Comparison of ENCODE assay signal across 8 cellular contexts in the genomic region with DNA sequence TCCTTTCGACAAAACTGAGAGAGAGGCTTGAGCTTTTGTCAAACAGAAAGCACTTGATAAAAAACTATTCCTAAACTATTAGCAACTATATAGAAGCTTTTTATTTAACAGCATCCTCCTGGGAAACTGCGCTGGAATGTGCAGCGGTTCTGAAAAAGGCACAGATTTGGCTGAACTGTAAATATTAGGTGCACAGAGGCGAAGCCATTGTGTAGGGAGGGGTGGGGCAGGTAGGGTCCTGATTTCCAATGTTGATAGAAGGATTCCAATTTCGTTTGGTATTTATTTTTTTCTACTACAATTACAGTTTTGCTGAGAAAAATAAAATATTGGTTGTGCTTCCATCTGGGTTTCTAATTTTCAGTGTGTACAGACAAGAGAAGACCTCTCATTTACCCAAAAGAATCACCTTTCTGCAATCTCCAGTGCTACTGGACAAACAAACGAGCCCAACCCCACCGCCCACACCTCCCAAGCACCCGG. TPM values are rescaled to one million over a fixed set of nuclear protein-coding genes. Genes with fewer than 3 reads are reported as not detected.
DNase-seq lines count a peak whose midpoint lies in the region; ATAC-seq and TF ChIP-seq lines count a peak whose summit lies in the region.

No MANE protein-coding gene starts in this region.

- ATAC-seq in activated B cell treated with CpG ODN at 0.5 μM for 24 hours (ENCODE audit: low read depth) = no peak
- ATAC-seq in right cardiac atrium = no peak
- no peak for ATAC-seq in GM18867 (IDR thresholded peaks at IDR 0.05; ENCODE audit: unreplicated experiment)
- ATAC-seq in GM21825 (IDR thresholded peaks at IDR 0.05; ENCODE audit: unreplicated experiment) = no peak

- H3K27me3 ChIP-seq in H7 (ENCODE audit: control insufficient read depth, insufficient read depth, low read length) (peaks cover 2% of the 10 kb centered on the region), right cardiac atrium (ENCODE audit: control insufficient read depth, insufficient read depth) (no peaks in the 10 kb centered on the region), skeletal muscle tissue (ENCODE audit: control insufficient read depth in 3 of 3, insufficient read depth in 3 of 3, low read length in 3 of 3) (no peaks in the 10 kb centered on the region)

- H3K27ac Mint-ChIP-seq in activated B cell treated with CpG ODN at 0.5 μM for 24 hours = no peak overlapping the region

- intact Hi-C loops in activated B cell treated with CpG ODN at 0.5 μM for 24 hours (cut with micrococcal nuclease) (no loop called here), right cardiac atrium (cut with DNase I) (no loop called here)

- H3K27me3 Mint-ChIP-seq in activated B cell treated with CpG ODN at 0.5 μM for 24 hours = peaks cover 37% of the 10 kb centered on the region

- H3K4me3 ChIP-seq in H7 (ENCODE audit: insufficient read depth, low read depth, low read length) (peak overlapping the region; percentile 87), right cardiac atrium (ENCODE audit: low read length) (peak overlapping the region; percentile 83), skeletal muscle tissue (ENCODE audit: low read length in 3 of 3) (peak overlapping the region; percentile 70 to 73 (median 71))

- H3K9me3 Mint-ChIP-seq in activated B cell treated with CpG ODN at 0.5 μM for 24 hours = no peaks in the 10 kb centered on the region

- WGBS in right cardiac atrium = 45% methylated on average over 8 of the region's 8 CpGs

- in situ Hi-C loops in KBM-7 (cut with MboI; ENCODE audit: low pct_unique_long_range_greater_than_20kb, low sequenced_read_pairs) = no loop called here

- POLR2A ChIA-PET in activated B cell treated with CpG ODN at 0.5 μM for 24 hours (lab: Charles Lee) = no interaction called here

- no peak for DNase-seq in H7
- no peak for DNase-seq in activated B cell treated with CpG ODN at 0.5 μM for 24 hours
- no peak for DNase-seq in right cardiac atrium
- DNase-seq in KBM-7 = no peak
- DNase-seq in NK-92 treated with Interleukin-12 subunit alpha and Interleukin-12 subunit beta, amount 100 ng/mL, for 24 hours (lab: John Stamatoyannopoulos, UW) = no peak

- H3K36me3 Mint-ChIP-seq in activated B cell treated with CpG ODN at 0.5 μM for 24 hours (ENCODE audit: low read depth) = no peaks in the 10 kb centered on the region

- peaks cover 11% of the 10 kb centered on the region for H3K4me1 Mint-ChIP-seq in activated B cell treated with CpG ODN at 0.5 μM for 24 hours

- H3K9me3 ChIP-seq in right cardiac atrium (ENCODE audit: control insufficient read depth, low read length) (no peaks in the 10 kb centered on the region), skeletal muscle tissue (ENCODE audit: control insufficient read depth in 3 of 3, low read length in 3 of 3) (no peaks in the 10 kb centered on the region)

- peak overlapping the region in 1 of 3 donors; percentile 71 for H3K9ac ChIP-seq in skeletal muscle tissue (ENCODE audit: low read depth in 1 of 3, low read length in 3 of 3)

- H3K4me1 ChIP-seq in right cardiac atrium (ENCODE audit: control insufficient read depth, insufficient read depth, low read length) (no peaks in the 10 kb centered on the region), skeletal muscle tissue (ENCODE audit: control insufficient read depth in 3 of 3, insufficient read depth in 3 of 3, low read length in 3 of 3) (peaks cover 4 to 7% (median 6%) of the 10 kb centered on the region in 3 donors)

- peak overlapping the region; percentile 75 for H3K4me3 Mint-ChIP-seq in activated B cell treated with CpG ODN at 0.5 μM for 24 hours

- no peak overlapping the region for H3K27ac ChIP-seq in right cardiac atrium (ENCODE audit: low read length)
- H3K27ac ChIP-seq in skeletal muscle tissue (ENCODE audit: low read depth, low read length) = no peak overlapping the region

- H3K36me3 ChIP-seq in H7 (replicated peaks; ENCODE audit: control insufficient read depth, insufficient read depth, low read length) (no peaks in the 10 kb centered on the region), skeletal muscle tissue (ENCODE audit: control insufficient read depth in 3 of 3, insufficient read depth in 3 of 3, low read length in 3 of 3) (no peaks in the 10 kb centered on the region)

- TF ChIP-seq CTCF in activated B cell treated with CpG ODN at 0.5 μM for 24 hours (IDR thresholded peaks at IDR 0.05) = no peak

- CTCF ChIA-PET in activated B cell treated with CpG ODN at 0.5 μM for 24 hours (lab: Charles Lee) = no interaction called here

RNA-seq across cellular contexts. Expression of a gene that starts 0.7 kb away (rescaled TPM):
- total RNA-seq in H7 (2014; rRNA removed; shearing (Covaris generic)) = 8.6 and 13.3 TPM in 2 replicates
- not detected in 2 replicates for total RNA-seq in activated B cell treated with CpG ODN at 0.5 μM for 24 hours
- total RNA-seq in right cardiac atrium = 1 to 10 TPM; 7.1 to 8.7 (median 8.5) TPM
- polyA plus RNA-seq in right cardiac atrium = 5.9 TPM
- 4.7 TPM for total RNA-seq in skeletal muscle tissue
